ENCODE assay signal across 1 cellular context in genomic region chr5:179559280-179560252, GRCh38.
A peak's percentile ranks its signal among the peaks of the same experiment; 100 is the strongest.
TF ChIP-seq lines count a peak whose summit lies in the region.

No MANE protein-coding gene starts in this region.

TF ChIP-seq in HepG2, 621 proteins besides CTCF, POLR2A, EP300 and RAD21 (continued from another document and continues in another):
- TF ChIP-seq, protein P1, sequence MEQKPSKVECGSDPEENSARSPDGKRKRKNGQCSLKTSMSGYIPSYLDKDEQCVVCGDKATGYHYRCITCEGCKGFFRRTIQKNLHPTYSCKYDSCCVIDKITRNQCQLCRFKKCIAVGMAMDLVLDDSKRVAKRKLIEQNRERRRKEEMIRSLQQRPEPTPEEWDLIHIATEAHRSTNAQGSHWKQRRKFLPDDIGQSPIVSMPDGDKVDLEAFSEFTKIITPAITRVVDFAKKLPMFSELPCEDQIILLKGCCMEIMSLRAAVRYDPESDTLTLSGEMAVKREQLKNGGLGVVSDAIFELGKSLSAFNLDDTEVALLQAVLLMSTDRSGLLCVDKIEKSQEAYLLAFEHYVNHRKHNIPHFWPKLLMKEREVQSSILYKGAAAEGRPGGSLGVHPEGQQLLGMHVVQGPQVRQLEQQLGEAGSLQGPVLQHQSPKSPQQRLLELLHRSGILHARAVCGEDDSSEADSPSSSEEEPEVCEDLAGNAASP (CRISPR knock-in tag; IDR thresholded peaks at IDR 0.05; ENCODE audit: borderline replicate concordance): no peak
- no peak for TF ChIP-seq SIN3B (IDR thresholded peaks at IDR 0.05; ENCODE audit: low read length)
- TF ChIP-seq, protein P2, sequence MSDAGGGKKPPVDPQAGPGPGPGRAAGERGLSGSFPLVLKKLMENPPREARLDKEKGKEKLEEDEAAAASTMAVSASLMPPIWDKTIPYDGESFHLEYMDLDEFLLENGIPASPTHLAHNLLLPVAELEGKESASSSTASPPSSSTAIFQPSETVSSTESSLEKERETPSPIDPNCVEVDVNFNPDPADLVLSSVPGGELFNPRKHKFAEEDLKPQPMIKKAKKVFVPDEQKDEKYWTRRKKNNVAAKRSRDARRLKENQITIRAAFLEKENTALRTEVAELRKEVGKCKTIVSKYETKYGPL (CRISPR knock-in tag; IDR thresholded peaks at IDR 0.05): no peak
- TF ChIP-seq ZNF543 (CRISPR knock-in tag; IDR thresholded peaks at IDR 0.05): no peak
- TF ChIP-seq, protein P3, sequence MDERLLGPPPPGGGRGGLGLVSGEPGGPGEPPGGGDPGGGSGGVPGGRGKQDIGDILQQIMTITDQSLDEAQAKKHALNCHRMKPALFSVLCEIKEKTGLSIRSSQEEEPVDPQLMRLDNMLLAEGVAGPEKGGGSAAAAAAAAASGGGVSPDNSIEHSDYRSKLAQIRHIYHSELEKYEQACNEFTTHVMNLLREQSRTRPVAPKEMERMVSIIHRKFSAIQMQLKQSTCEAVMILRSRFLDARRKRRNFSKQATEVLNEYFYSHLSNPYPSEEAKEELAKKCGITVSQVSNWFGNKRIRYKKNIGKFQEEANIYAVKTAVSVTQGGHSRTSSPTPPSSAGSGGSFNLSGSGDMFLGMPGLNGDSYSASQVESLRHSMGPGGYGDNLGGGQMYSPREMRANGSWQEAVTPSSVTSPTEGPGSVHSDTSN (CRISPR knock-in tag; IDR thresholded peaks at IDR 0.05): no peak
- TF ChIP-seq ZKSCAN5 (CRISPR knock-in tag; IDR thresholded peaks at IDR 0.05): no peak
- TF ChIP-seq IRX3 (CRISPR knock-in tag; IDR thresholded peaks at IDR 0.05; ENCODE audit: borderline replicate concordance, low read depth): no peak
- TF ChIP-seq RBM22 (optimal IDR thresholded peaks at IDR 0.05; ENCODE audit: low read length): peak; percentile 55
- no peak for TF ChIP-seq ZBTB42 (CRISPR knock-in tag; IDR thresholded peaks at IDR 0.05)
- TF ChIP-seq, protein P4, sequence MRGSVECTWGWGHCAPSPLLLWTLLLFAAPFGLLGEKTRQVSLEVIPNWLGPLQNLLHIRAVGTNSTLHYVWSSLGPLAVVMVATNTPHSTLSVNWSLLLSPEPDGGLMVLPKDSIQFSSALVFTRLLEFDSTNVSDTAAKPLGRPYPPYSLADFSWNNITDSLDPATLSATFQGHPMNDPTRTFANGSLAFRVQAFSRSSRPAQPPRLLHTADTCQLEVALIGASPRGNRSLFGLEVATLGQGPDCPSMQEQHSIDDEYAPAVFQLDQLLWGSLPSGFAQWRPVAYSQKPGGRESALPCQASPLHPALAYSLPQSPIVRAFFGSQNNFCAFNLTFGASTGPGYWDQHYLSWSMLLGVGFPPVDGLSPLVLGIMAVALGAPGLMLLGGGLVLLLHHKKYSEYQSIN (CRISPR knock-in tag; IDR thresholded peaks at IDR 0.05; ENCODE audit: borderline replicate concordance): no peak
- TF ChIP-seq JDP2 (CRISPR knock-in tag; IDR thresholded peaks at IDR 0.05; ENCODE audit: borderline replicate concordance): no peak
- TF ChIP-seq ZNF775 (CRISPR knock-in tag; IDR thresholded peaks at IDR 0.05; ENCODE audit: borderline replicate concordance): no peak
- 0 out of 2 replicates have a peak, but pooled peaks have one; percentile 52 for TF ChIP-seq ZSCAN31 (CRISPR knock-in tag; IDR thresholded peaks at IDR 0.05; ENCODE audit: low read depth)
- TF ChIP-seq ZNF33A (CRISPR knock-in tag; IDR thresholded peaks at IDR 0.05; ENCODE audit: borderline replicate concordance): no peak
- TF ChIP-seq, protein P5, sequence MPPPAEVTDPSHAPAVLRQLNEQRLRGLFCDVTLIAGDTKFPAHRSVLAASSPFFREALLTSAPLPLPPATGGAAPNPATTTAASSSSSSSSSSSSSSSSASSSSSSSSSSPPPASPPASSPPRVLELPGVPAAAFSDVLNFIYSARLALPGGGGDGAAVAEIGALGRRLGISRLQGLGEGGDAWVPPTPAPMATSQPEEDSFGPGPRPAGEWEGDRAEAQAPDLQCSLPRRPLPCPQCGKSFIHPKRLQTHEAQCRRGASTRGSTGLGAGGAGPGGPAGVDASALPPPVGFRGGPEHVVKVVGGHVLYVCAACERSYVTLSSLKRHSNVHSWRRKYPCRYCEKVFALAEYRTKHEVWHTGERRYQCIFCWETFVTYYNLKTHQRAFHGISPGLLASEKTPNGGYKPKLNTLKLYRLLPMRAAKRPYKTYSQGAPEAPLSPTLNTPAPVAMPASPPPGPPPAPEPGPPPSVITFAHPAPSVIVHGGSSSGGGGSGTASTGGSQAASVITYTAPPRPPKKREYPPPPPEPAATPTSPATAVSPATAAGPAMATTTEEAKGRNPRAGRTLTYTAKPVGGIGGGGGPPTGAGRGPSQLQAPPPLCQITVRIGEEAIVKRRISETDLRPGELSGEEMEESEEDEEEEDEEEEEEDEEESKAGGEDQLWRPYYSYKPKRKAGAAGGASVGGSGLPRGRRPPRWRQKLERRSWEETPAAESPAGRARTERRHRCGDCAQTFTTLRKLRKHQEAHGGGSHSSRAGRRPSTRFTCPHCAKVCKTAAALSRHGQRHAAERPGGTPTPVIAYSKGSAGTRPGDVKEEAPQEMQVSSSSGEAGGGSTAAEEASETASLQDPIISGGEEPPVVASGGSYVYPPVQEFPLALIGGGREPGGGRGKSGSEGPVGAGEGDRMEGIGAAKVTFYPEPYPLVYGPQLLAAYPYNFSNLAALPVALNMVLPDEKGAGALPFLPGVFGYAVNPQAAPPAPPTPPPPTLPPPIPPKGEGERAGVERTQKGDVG (CRISPR knock-in tag; IDR thresholded peaks at IDR 0.05; ENCODE audit: borderline replicate concordance): no peak
- TF ChIP-seq, protein P6, sequence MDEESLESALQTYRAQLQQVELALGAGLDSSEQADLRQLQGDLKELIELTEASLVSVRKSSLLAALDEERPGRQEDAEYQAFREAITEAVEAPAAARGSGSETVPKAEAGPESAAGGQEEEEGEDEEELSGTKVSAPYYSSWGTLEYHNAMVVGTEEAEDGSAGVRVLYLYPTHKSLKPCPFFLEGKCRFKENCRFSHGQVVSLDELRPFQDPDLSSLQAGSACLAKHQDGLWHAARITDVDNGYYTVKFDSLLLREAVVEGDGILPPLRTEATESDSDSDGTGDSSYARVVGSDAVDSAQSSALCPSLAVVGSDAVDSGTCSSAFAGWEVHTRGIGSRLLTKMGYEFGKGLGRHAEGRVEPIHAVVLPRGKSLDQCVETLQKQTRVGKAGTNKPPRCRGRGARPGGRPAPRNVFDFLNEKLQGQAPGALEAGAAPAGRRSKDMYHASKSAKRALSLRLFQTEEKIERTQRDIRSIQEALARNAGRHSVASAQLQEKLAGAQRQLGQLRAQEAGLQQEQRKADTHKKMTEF (CRISPR knock-in tag; IDR thresholded peaks at IDR 0.05): 0 out of 2 replicates have a peak, but pooled peaks have one; percentile 19
- peak; percentile 57 for TF ChIP-seq ZMYM4 (CRISPR knock-in tag; IDR thresholded peaks at IDR 0.05)
- TF ChIP-seq, protein P7, sequence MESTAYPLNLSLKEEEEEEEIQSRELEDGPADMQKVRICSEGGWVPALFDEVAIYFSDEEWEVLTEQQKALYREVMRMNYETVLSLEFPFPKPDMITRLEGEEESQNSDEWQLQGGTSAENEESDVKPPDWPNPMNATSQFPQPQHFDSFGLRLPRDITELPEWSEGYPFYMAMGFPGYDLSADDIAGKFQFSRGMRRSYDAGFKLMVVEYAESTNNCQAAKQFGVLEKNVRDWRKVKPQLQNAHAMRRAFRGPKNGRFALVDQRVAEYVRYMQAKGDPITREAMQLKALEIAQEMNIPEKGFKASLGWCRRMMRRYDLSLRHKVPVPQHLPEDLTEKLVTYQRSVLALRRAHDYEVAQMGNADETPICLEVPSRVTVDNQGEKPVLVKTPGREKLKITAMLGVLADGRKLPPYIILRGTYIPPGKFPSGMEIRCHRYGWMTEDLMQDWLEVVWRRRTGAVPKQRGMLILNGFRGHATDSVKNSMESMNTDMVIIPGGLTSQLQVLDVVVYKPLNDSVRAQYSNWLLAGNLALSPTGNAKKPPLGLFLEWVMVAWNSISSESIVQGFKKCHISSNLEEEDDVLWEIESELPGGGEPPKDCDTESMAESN (CRISPR knock-in tag; conservative IDR thresholded peaks at IDR 0.05): no peak
- no peak for TF ChIP-seq ZNF841 (CRISPR knock-in tag; IDR thresholded peaks at IDR 0.05; ENCODE audit: borderline replicate concordance)
- TF ChIP-seq KMT2A (CRISPR knock-in tag; IDR thresholded peaks at IDR 0.05): peak; percentile 23; the same call in 1 of the 2 replicates
- no peak for TF ChIP-seq MTA1 (CRISPR knock-in tag; IDR thresholded peaks at IDR 0.05; ENCODE audit: borderline replicate concordance)
- TF ChIP-seq ZNF615 (CRISPR knock-in tag; IDR thresholded peaks at IDR 0.05; ENCODE audit: borderline replicate concordance): no peak
- TF ChIP-seq, protein P8, sequence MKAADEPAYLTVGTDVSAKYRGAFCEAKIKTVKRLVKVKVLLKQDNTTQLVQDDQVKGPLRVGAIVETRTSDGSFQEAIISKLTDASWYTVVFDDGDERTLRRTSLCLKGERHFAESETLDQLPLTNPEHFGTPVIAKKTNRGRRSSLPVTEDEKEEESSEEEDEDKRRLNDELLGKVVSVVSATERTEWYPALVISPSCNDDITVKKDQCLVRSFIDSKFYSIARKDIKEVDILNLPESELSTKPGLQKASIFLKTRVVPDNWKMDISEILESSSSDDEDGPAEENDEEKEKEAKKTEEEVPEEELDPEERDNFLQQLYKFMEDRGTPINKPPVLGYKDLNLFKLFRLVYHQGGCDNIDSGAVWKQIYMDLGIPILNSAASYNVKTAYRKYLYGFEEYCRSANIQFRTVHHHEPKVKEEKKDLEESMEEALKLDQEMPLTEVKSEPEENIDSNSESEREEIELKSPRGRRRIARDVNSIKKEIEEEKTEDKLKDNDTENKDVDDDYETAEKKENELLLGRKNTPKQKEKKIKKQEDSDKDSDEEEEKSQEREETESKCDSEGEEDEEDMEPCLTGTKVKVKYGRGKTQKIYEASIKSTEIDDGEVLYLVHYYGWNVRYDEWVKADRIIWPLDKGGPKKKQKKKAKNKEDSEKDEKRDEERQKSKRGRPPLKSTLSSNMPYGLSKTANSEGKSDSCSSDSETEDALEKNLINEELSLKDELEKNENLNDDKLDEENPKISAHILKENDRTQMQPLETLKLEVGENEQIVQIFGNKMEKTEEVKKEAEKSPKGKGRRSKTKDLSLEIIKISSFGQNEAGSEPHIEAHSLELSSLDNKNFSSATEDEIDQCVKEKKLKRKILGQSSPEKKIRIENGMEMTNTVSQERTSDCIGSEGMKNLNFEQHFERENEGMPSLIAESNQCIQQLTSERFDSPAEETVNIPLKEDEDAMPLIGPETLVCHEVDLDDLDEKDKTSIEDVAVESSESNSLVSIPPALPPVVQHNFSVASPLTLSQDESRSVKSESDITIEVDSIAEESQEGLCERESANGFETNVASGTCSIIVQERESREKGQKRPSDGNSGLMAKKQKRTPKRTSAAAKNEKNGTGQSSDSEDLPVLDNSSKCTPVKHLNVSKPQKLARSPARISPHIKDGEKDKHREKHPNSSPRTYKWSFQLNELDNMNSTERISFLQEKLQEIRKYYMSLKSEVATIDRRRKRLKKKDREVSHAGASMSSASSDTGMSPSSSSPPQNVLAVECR (CRISPR knock-in tag; IDR thresholded peaks at IDR 0.05; ENCODE audit: borderline replicate concordance): peak; percentile 53; the same call in 1 of the 2 replicates
- TF ChIP-seq, protein P9, sequence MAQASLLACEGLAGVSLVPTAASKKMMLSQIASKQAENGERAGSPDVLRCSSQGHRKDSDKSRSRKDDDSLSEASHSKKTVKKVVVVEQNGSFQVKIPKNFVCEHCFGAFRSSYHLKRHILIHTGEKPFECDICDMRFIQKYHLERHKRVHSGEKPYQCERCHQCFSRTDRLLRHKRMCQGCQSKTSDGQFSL (CRISPR knock-in tag; IDR thresholded peaks at IDR 0.05): no peak
- TF ChIP-seq U2AF1 (optimal IDR thresholded peaks at IDR 0.05; ENCODE audit: low read depth, low read length): no peak
- 0 out of 2 replicates have a peak, but pooled peaks have one; percentile 20 for TF ChIP-seq ZNF280B (CRISPR knock-in tag; IDR thresholded peaks at IDR 0.05; ENCODE audit: borderline replicate concordance)
- TF ChIP-seq AGO2 (optimal IDR thresholded peaks at IDR 0.05; ENCODE audit: low read depth, low read length): peak; percentile 73
- no peak for TF ChIP-seq SMAD9 (CRISPR knock-in tag; IDR thresholded peaks at IDR 0.05)
- no peak for TF ChIP-seq ESRRA (CRISPR knock-in tag; IDR thresholded peaks at IDR 0.05; ENCODE audit: low read depth)
- no peak for TF ChIP-seq NR2F2 (IDR thresholded peaks at IDR 0.05; ENCODE audit: borderline replicate concordance, low read depth)
- no peak for TF ChIP-seq FIP1L1 (IDR thresholded peaks at IDR 0.05; ENCODE audit: borderline replicate concordance, insufficient read depth, low read depth, low read length)
- TF ChIP-seq, protein P10, sequence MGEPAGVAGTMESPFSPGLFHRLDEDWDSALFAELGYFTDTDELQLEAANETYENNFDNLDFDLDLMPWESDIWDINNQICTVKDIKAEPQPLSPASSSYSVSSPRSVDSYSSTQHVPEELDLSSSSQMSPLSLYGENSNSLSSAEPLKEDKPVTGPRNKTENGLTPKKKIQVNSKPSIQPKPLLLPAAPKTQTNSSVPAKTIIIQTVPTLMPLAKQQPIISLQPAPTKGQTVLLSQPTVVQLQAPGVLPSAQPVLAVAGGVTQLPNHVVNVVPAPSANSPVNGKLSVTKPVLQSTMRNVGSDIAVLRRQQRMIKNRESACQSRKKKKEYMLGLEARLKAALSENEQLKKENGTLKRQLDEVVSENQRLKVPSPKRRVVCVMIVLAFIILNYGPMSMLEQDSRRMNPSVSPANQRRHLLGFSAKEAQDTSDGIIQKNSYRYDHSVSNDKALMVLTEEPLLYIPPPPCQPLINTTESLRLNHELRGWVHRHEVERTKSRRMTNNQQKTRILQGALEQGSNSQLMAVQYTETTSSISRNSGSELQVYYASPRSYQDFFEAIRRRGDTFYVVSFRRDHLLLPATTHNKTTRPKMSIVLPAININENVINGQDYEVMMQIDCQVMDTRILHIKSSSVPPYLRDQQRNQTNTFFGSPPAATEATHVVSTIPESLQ (CRISPR knock-in tag; conservative IDR thresholded peaks at IDR 0.05): no peak
- TF ChIP-seq DPF2 (CRISPR knock-in tag; IDR thresholded peaks at IDR 0.05; ENCODE audit: borderline replicate concordance, low read depth): no peak
- TF ChIP-seq MZF1 (CRISPR knock-in tag; IDR thresholded peaks at IDR 0.05; ENCODE audit: borderline replicate concordance): no peak
- TF ChIP-seq ETV6 (CRISPR knock-in tag; conservative IDR thresholded peaks at IDR 0.05): no peak
